14 cellular contexts compared by ENCODE assay signal in the genomic region with DNA sequence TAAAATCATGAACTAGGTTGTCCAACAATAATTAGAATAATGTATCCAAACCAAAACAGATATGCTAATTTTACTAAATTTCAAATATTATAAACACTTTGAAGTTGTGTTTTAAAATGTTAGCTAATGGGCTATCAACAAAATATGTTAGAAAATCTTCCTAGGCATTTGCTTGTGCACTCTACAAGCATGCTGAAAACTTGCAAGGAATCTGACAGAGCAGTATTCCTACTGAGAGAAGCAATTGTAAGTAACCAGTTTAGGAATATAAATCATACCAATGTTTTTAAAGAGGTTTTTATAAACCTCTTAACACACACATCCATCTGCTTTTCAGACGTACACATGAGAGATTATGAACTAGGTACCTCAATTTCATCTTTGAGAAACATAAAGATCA.
"Had no signal": no experiment of that assay in that cellular context is flagged by ENCODE, and none has a peak within 500 bp of the region (broad histone marks: within the 10 kb centered on the region; RNA-seq: fewer than 3 reads in every experiment).

No MANE protein-coding gene starts in this region.

- DNase-seq: activated B cell treated with CpG ODN at 0.5 μM for 24 hours; activated CD4-positive, alpha-beta T cell treated with anti-CD3 and anti-CD28 coated beads, Interleukin-2, amount 50 U/mL, for 1 hour; activated effector memory CD4-positive, alpha-beta T cell treated with Interleukin-2 at 50 U/mL for 16 hours; activated T-cell treated with anti-CD3 and anti-CD28 coated beads, Interleukin-2, amount 50 U/mL, for 24 hours; amniotic stem cell; colonic mucosa; effector CD4-positive, alpha-beta T cell; gastrocnemius medialis; lower lobe of right lung; stimulated activated CD4-positive, alpha-beta T cell treated with anti-CD3 and anti-CD28 coated beads, Interleukin-4, amount 100 ng/mL, for 4 hours; stimulated activated naive CD8-positive, alpha-beta T cell treated with anti-CD3 and anti-CD28 coated beads, Interleukin-15, amount 100 ng/mL, for 72 hours; T-helper 2 cell had no signal

- H3K27ac ChIP-seq: colonic mucosa, gastrocnemius medialis, lower lobe of right lung, skin epidermis had no signal

- H3K27ac Mint-ChIP-seq: activated B cell treated with CpG ODN at 0.5 μM for 24 hours; activated naive CD4-positive, alpha-beta T cell treated with anti-CD3 and anti-CD28 coated beads, Interleukin-2, amount 50 U/mL, for 24 hours; activated T-cell treated with anti-CD3 and anti-CD28 coated beads, Interleukin-2, amount 50 U/mL, for 24 hours; stimulated activated naive CD8-positive, alpha-beta T cell treated with anti-CD3 and anti-CD28 coated beads, Interleukin-15, amount 100 ng/mL, for 72 hours had no signal

- H3K27me3 Mint-ChIP-seq: activated B cell treated with CpG ODN at 0.5 μM for 24 hours; activated naive CD4-positive, alpha-beta T cell treated with anti-CD3 and anti-CD28 coated beads, Interleukin-2, amount 50 U/mL, for 24 hours; activated T-cell treated with anti-CD3 and anti-CD28 coated beads, Interleukin-2, amount 50 U/mL, for 24 hours; stimulated activated naive CD8-positive, alpha-beta T cell treated with anti-CD3 and anti-CD28 coated beads, Interleukin-15, amount 100 ng/mL, for 72 hours had no signal

- H3K4me1 Mint-ChIP-seq: activated B cell treated with CpG ODN at 0.5 μM for 24 hours; activated naive CD4-positive, alpha-beta T cell treated with anti-CD3 and anti-CD28 coated beads, Interleukin-2, amount 50 U/mL, for 24 hours; stimulated activated naive CD8-positive, alpha-beta T cell treated with anti-CD3 and anti-CD28 coated beads, Interleukin-15, amount 100 ng/mL, for 72 hours had no signal

- H3K4me3 Mint-ChIP-seq: activated B cell treated with CpG ODN at 0.5 μM for 24 hours; activated naive CD4-positive, alpha-beta T cell treated with anti-CD3 and anti-CD28 coated beads, Interleukin-2, amount 50 U/mL, for 24 hours; activated T-cell treated with anti-CD3 and anti-CD28 coated beads, Interleukin-2, amount 50 U/mL, for 24 hours; stimulated activated naive CD8-positive, alpha-beta T cell treated with anti-CD3 and anti-CD28 coated beads, Interleukin-15, amount 100 ng/mL, for 72 hours had no signal

- H3K9me3 Mint-ChIP-seq: activated B cell treated with CpG ODN at 0.5 μM for 24 hours; activated naive CD4-positive, alpha-beta T cell treated with anti-CD3 and anti-CD28 coated beads, Interleukin-2, amount 50 U/mL, for 24 hours; activated T-cell treated with anti-CD3 and anti-CD28 coated beads, Interleukin-2, amount 50 U/mL, for 24 hours; stimulated activated naive CD8-positive, alpha-beta T cell treated with anti-CD3 and anti-CD28 coated beads, Interleukin-15, amount 100 ng/mL, for 72 hours had no signal

- H3K4me3 ChIP-seq: colonic mucosa, gastrocnemius medialis, lower lobe of right lung, skin epidermis had no signal

- H3K27me3 ChIP-seq: colonic mucosa, gastrocnemius medialis had no signal

- ATAC-seq: gastrocnemius medialis; stimulated activated naive CD8-positive, alpha-beta T cell treated with anti-CD3 and anti-CD28 coated beads, Interleukin-15, amount 100 ng/mL, for 72 hours had no signal
